ENCODE assay signal across 8 cellular contexts in genomic region chr14:21825147-21825743, GRCh38.
DNase-seq lines count a peak whose midpoint lies in the region; ATAC-seq and TF ChIP-seq lines count a peak whose summit lies in the region.

No MANE protein-coding gene starts in this region.

- peaks cover 20% of the 10 kb centered on the region for H3K27me3 Mint-ChIP-seq in activated naive CD4-positive, alpha-beta T cell treated with anti-CD3 and anti-CD28 coated beads, Interleukin-2, amount 50 U/mL, for 24 hours
- peaks cover 48% of the 10 kb centered on the region for H3K27me3 Mint-ChIP-seq in mesothelial cell of epicardium (ENCODE audit: low read depth)

- CTCF ChIA-PET in BJ (lab: Yijun Ruan, JAX) (no interaction called here), RWPE1 (lab: Yijun Ruan, JAX) (interaction anchor here (0.6 to 1.1 kb wide), 2 partner anchors 10 to 1828 kb away, joined by 5 to 6 read pairs; no protein-coding TSS in a partner anchor)

- no peaks in the 10 kb centered on the region for H3K9me3 Mint-ChIP-seq in activated naive CD4-positive, alpha-beta T cell treated with anti-CD3 and anti-CD28 coated beads, Interleukin-2, amount 50 U/mL, for 24 hours
- H3K9me3 Mint-ChIP-seq in mesothelial cell of epicardium, result no peaks in the 10 kb centered on the region

- no peak overlapping the region for H3K27ac Mint-ChIP-seq in activated naive CD4-positive, alpha-beta T cell treated with anti-CD3 and anti-CD28 coated beads, Interleukin-2, amount 50 U/mL, for 24 hours
- no peak overlapping the region for H3K27ac Mint-ChIP-seq in mesothelial cell of epicardium

- DNase-seq in BJ (ENCODE audit: low read depth), result no peak
- peak; percentile 6 for DNase-seq in HCEC 1CT
- peak; percentile 44 for DNase-seq in RWPE1 (ENCODE audit: low spot score)
- no peak for DNase-seq in mesothelial cell of epicardium (ENCODE audit: low spot score in 2 of 2, unreplicated experiment in 2 of 2)
- DNase-seq in nucleus accumbens (lab: John Stamatoyannopoulos, UW), result no peak
- no peak for DNase-seq in hippocampal formation (lab: John Stamatoyannopoulos, UW)

- H3K36me3 ChIP-seq in BJ (ENCODE audit: control insufficient read depth, insufficient read depth, low read length), result no peaks in the 10 kb centered on the region

- peak overlapping the region; percentile 66 for H3K4me3 Mint-ChIP-seq in activated naive CD4-positive, alpha-beta T cell treated with anti-CD3 and anti-CD28 coated beads, Interleukin-2, amount 50 U/mL, for 24 hours
- no peak overlapping the region for H3K4me3 Mint-ChIP-seq in mesothelial cell of epicardium

- H3K4me3 ChIP-seq in BJ (ENCODE audit: low read depth, low read length), result no peak overlapping the region

- peaks cover 9% of the 10 kb centered on the region for H3K4me1 Mint-ChIP-seq in activated naive CD4-positive, alpha-beta T cell treated with anti-CD3 and anti-CD28 coated beads, Interleukin-2, amount 50 U/mL, for 24 hours
- H3K4me1 Mint-ChIP-seq in mesothelial cell of epicardium, result no peaks in the 10 kb centered on the region

- no peak overlapping the region for H3K27ac ChIP-seq in RWPE1

- TF ChIP-seq CTCF in BJ (IDR thresholded peaks at IDR 0.05; ENCODE audit: insufficient read depth, low read depth, low read length), result 0 out of 2 replicates have a peak, but pooled peaks have one; percentile 5
- TF ChIP-seq CTCF in RWPE1 (conservative IDR thresholded peaks at IDR 0.05; ENCODE audit: low read depth), result peak; percentile 27; the same call in 1 of the 2 replicates
- peak; percentile 10 for TF ChIP-seq CTCF in mesothelial cell of epicardium (IDR thresholded peaks at IDR 0.05; ENCODE audit: unreplicated experiment)

- no peaks in the 10 kb centered on the region for H3K27me3 ChIP-seq in BJ (ENCODE audit: control insufficient read depth, insufficient read depth, low read length)

- POLR2A ChIA-PET in BJ (lab: Charles Lee) (no interaction called here), RWPE1 (lab: Yijun Ruan, JAX; ENCODE audit: low non-redundant PET) (no interaction called here)

- ATAC-seq in HG02973 (IDR thresholded peaks at IDR 0.05; ENCODE audit: unreplicated experiment), result no peak

- no peaks in the 10 kb centered on the region for H3K36me3 Mint-ChIP-seq in activated naive CD4-positive, alpha-beta T cell treated with anti-CD3 and anti-CD28 coated beads, Interleukin-2, amount 50 U/mL, for 24 hours
- H3K36me3 Mint-ChIP-seq in mesothelial cell of epicardium, result no peaks in the 10 kb centered on the region

Comparison
In these comparisons a context has a peak if more than half of its experiments do, and no peak if none do; other contexts are left out.
1. DNase-seq: peak in HCEC 1CT (single experiment) and RWPE1 (single experiment); none in BJ (single experiment), mesothelial cell of epicardium (0 of 2), nucleus accumbens (0 of 56) and hippocampal formation (0 of 2).
2. Peak in every context shown above with its lines, with median percentiles within 50 percentile points of each other: CTCF ChIP-seq.